In genomic region chr16:3950343-3951193, GRCh38 we compare ENCODE assay signal across 9 cellular contexts.
DNase-seq lines count a peak whose midpoint lies in the region; ATAC-seq and TF ChIP-seq lines count a peak whose summit lies in the region.
"Had no signal": no experiment of that assay in that cellular context is flagged by ENCODE, and none has a peak within 500 bp of the region (broad histone marks: within the 10 kb centered on the region; RNA-seq: fewer than 3 reads in every experiment).

No MANE protein-coding gene starts in this region.

- intact Hi-C loops in esophagus muscularis mucosa (cut with DNase I): no loop called here

- 38% methylated on average over 27 of the region's 32 CpGs for WGBS in esophagus muscularis mucosa

- DNase-seq in BE2C: peak; percentile 39
- peak; percentile 47 to 89 for DNase-seq in NCI-H446 (lab: John Stamatoyannopoulos, UW)
- DNase-seq in esophagus muscularis mucosa (ENCODE audit: extremely low spot score): no peak
- no peak for DNase-seq in osteocyte (ENCODE audit: extremely low spot score, unreplicated experiment)
- DNase-seq in activated CD8-positive, alpha-beta memory T cell treated with anti-CD3 and anti-CD28 coated beads, Interleukin-2, amount 50 U/mL, for 4 hours: no peak
- DNase-seq in activated CD4-positive, alpha-beta T cell treated with anti-CD3 and anti-CD28 coated beads for 48 hours: no peak

- no peaks in the 10 kb centered on the region for H3K27me3 Mint-ChIP-seq in osteocyte (ENCODE audit: unreplicated experiment)
- H3K27me3 Mint-ChIP-seq in stimulated activated memory B cell treated with anti-CD40 and anti-IgM and Interleukin-4, amounts not matched to agents 10 μg/mL and 1 μg/mL and 100 μg/mL, for 72 hours: peaks cover 64% of the 10 kb centered on the region

- peaks cover 62% of the 10 kb centered on the region for H3K4me1 Mint-ChIP-seq in osteocyte (ENCODE audit: unreplicated experiment)
- H3K4me1 Mint-ChIP-seq in stimulated activated memory B cell treated with anti-CD40 and anti-IgM and Interleukin-4, amounts not matched to agents 10 μg/mL and 1 μg/mL and 100 μg/mL, for 72 hours: peaks cover 6% of the 10 kb centered on the region
- H3K4me1 Mint-ChIP-seq: activated naive CD4-positive, alpha-beta T cell treated with anti-CD3 and anti-CD28 coated beads, Interleukin-2, amount 50 U/mL, for 24 hours had no signal

- TF ChIP-seq CTCF in BE2C (IDR thresholded peaks at IDR 0.05; ENCODE audit: low read depth, low read length) (no peak), esophagus muscularis mucosa (IDR thresholded peaks at IDR 0.05) (no peak), osteocyte (IDR thresholded peaks at IDR 0.05) (no peak)

- H3K36me3 Mint-ChIP-seq in osteocyte (ENCODE audit: unreplicated experiment): no peaks in the 10 kb centered on the region
- H3K36me3 Mint-ChIP-seq in stimulated activated memory B cell treated with anti-CD40 and anti-IgM and Interleukin-4, amounts not matched to agents 10 μg/mL and 1 μg/mL and 100 μg/mL, for 72 hours: no peaks in the 10 kb centered on the region
- H3K36me3 Mint-ChIP-seq: activated naive CD4-positive, alpha-beta T cell treated with anti-CD3 and anti-CD28 coated beads, Interleukin-2, amount 50 U/mL, for 24 hours had no signal

- H3K27ac Mint-ChIP-seq in osteocyte (ENCODE audit: unreplicated experiment): peak overlapping the region; percentile 46
- H3K27ac Mint-ChIP-seq in stimulated activated memory B cell treated with anti-CD40 and anti-IgM and Interleukin-4, amounts not matched to agents 10 μg/mL and 1 μg/mL and 100 μg/mL, for 72 hours: no peak overlapping the region
- H3K27ac Mint-ChIP-seq: activated naive CD4-positive, alpha-beta T cell treated with anti-CD3 and anti-CD28 coated beads, Interleukin-2, amount 50 U/mL, for 24 hours had no signal

- no peak for TF ChIP-seq EP300 in esophagus muscularis mucosa (IDR thresholded peaks at IDR 0.05)

- H3K27ac ChIP-seq in esophagus muscularis mucosa (replicated peaks in 1 of 4): peak overlapping the region; percentile 79 to 87 (median 82)

- H3K36me3 ChIP-seq in BE2C (no peaks in the 10 kb centered on the region), esophagus muscularis mucosa (no peaks in the 10 kb centered on the region)

- no peak for ATAC-seq in GM21528 (IDR thresholded peaks at IDR 0.05; ENCODE audit: low FRiP score, unreplicated experiment)
- ATAC-seq in stimulated activated memory B cell treated with anti-CD40 and anti-IgM and Interleukin-4, amounts not matched to agents 10 μg/mL and 1 μg/mL and 100 μg/mL, for 72 hours: no peak

- no peaks in the 10 kb centered on the region for H3K9me3 Mint-ChIP-seq in osteocyte (ENCODE audit: unreplicated experiment)
- H3K9me3 Mint-ChIP-seq in stimulated activated memory B cell treated with anti-CD40 and anti-IgM and Interleukin-4, amounts not matched to agents 10 μg/mL and 1 μg/mL and 100 μg/mL, for 72 hours: peaks cover 2% of the 10 kb centered on the region
- H3K9me3 Mint-ChIP-seq: activated naive CD4-positive, alpha-beta T cell treated with anti-CD3 and anti-CD28 coated beads, Interleukin-2, amount 50 U/mL, for 24 hours had no signal

- peaks cover 8% of the 10 kb centered on the region for H3K27me3 ChIP-seq in BE2C
- peaks cover 0 to 3% (median 0%) of the 10 kb centered on the region in 4 donors for H3K27me3 ChIP-seq in esophagus muscularis mucosa

- no peak for TF ChIP-seq POLR2A in esophagus muscularis mucosa (IDR thresholded peaks at IDR 0.05; ENCODE audit: low read depth)

- H3K4me3 ChIP-seq in BE2C (ENCODE audit: low read depth, low read length) (no peak overlapping the region), esophagus muscularis mucosa (peak overlapping the region; percentile 31 to 43 (median 34))

- no peaks in the 10 kb centered on the region for H3K4me1 ChIP-seq in BE2C
- H3K4me1 ChIP-seq in esophagus muscularis mucosa: peaks cover 43 to 61% (median 55%) of the 10 kb centered on the region in 4 donors

- H3K9me3 ChIP-seq in BE2C (no peaks in the 10 kb centered on the region), esophagus muscularis mucosa (no peaks in the 10 kb centered on the region)

- H3K4me3 Mint-ChIP-seq in osteocyte (ENCODE audit: unreplicated experiment): no peak overlapping the region
- H3K4me3 Mint-ChIP-seq in stimulated activated memory B cell treated with anti-CD40 and anti-IgM and Interleukin-4, amounts not matched to agents 10 μg/mL and 1 μg/mL and 100 μg/mL, for 72 hours: no peak overlapping the region
- H3K4me3 Mint-ChIP-seq: activated naive CD4-positive, alpha-beta T cell treated with anti-CD3 and anti-CD28 coated beads, Interleukin-2, amount 50 U/mL, for 24 hours had no signal

Comparison
In these comparisons a context has a peak if more than half of its experiments do, and no peak if none do; other contexts are left out.
1. DNase-seq: peak in BE2C (single experiment) and NCI-H446 (2 of 2); none in esophagus muscularis mucosa (single experiment), osteocyte (single experiment), activated CD8-positive, alpha-beta memory T cell treated with anti-CD3 and anti-CD28 coated beads, Interleukin-2, amount 50 U/mL, for 4 hours (single experiment) and activated CD4-positive, alpha-beta T cell treated with anti-CD3 and anti-CD28 coated beads for 48 hours (single experiment).